In the genomic region with DNA sequence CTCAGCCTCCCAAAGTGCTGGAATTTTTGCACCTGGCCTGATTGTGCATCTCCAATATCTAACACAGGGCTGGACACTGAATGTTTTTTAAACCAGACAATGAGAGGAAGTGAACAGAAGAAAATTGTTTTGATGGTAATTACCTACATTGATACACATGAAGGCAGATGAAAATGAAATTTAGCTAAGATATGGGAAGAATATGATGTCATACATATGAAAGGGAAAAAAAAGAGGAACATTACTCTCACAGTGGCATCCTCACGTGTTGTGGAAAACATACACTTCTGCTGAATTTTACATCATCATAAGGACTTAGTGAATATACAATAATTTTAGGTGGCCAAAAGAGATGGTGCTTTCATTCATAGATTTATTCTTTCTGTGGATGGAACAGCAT, we compare ENCODE assay signal across 8 cellular contexts.
"Had no signal": no experiment of that assay in that cellular context is flagged by ENCODE, and none has a peak within 500 bp of the region (broad histone marks: within the 10 kb centered on the region; RNA-seq: fewer than 3 reads in every experiment).

No MANE protein-coding gene starts in this region.

- ATAC-seq: GM12878 had no signal

- FAIRE-seq: G401.6, GM12878, GM12891, GM12892, GM18507, GM19239 had no signal

- DNase-seq: GDM1, GF-D8 had no signal

- H3K4me3 ChIP-seq: GM12878 had no signal
